ENCODE assay signal across 1 cellular context in genomic region chr2:201866643-201867310, GRCh38.
TF ChIP-seq lines count a peak whose summit lies in the region.

No MANE protein-coding gene starts in this region.

TF ChIP-seq in H1, 55 proteins besides CTCF, POLR2A, EP300 and RAD21:
- TF ChIP-seq TEAD4 (IDR thresholded peaks at IDR 0.05; ENCODE audit: low read depth, low read length): no peak
- no peak for TF ChIP-seq CBX5 (IDR thresholded peaks at IDR 0.05; ENCODE audit: low read depth, low read length)
- no peak for TF ChIP-seq GTF2F1 (IDR thresholded peaks at IDR 0.05; ENCODE audit: borderline replicate concordance, low read depth, low read length)
- no peak for TF ChIP-seq CHD2 (IDR thresholded peaks at IDR 0.05; ENCODE audit: low read length)
- TF ChIP-seq TAF7 (optimal IDR thresholded peaks at IDR 0.05; ENCODE audit: borderline replicate concordance, low read depth, low read length): no peak
- no peak for TF ChIP-seq PHF8 (conservative IDR thresholded peaks at IDR 0.05; ENCODE audit: low read depth, low read length)
- TF ChIP-seq SP4 (IDR thresholded peaks at IDR 0.05; ENCODE audit: low read length): no peak
- no peak for TF ChIP-seq TBP (IDR thresholded peaks at IDR 0.05; ENCODE audit: low read depth, low read length)
- no peak for TF ChIP-seq TAF1 (IDR thresholded peaks at IDR 0.05; ENCODE audit: low read depth, low read length)
- no peak for TF ChIP-seq BACH1 (IDR thresholded peaks at IDR 0.05; ENCODE audit: low read length)
- no peak for TF ChIP-seq RXRA (IDR thresholded peaks at IDR 0.05; ENCODE audit: insufficient read depth, low read depth, low read length)
TF ChIP-seq in H1: peak in this region for 0.
